In the genomic region with DNA sequence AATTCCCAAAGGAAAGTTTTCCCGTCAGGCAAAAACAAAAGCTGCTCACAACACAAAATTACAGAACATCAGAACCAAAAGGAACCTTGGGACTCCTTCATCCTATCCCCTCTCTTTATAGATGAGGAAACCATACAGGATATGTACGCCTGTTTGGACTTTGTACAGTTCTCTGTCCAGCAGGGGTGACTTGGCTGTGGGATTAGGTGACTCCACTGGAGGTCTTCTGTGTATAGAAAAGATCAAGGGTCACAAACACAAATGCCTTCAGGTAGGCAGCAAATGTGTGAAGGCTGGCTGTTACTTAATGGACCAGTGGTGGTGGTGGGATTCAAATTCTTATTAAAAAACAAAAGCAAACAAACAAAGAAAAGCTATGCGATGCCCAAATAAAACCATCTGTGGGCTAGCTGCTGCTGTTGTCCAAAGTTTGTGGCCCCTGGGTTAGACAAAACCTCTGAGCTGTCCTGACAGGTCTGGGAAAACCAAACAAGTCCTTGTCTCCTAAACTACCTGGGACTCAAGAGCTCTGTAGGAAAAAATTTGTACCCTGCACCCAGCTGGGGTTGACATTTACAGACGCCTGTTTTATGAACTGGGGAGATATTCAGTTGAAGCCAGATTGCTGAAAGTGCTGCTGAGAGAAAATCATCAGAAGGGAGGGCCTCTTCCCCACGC, we compare ENCODE assay signal across 12 cellular contexts. TPM values are rescaled to one million over a fixed set of nuclear protein-coding genes. Genes with fewer than 3 reads are reported as not detected.
DNase-seq lines count a peak whose midpoint lies in the region; ATAC-seq, FAIRE-seq and TF ChIP-seq lines count a peak whose summit lies in the region.
"Had no signal": no experiment of that assay in that cellular context is flagged by ENCODE, and none has a peak within 500 bp of the region (broad histone marks: within the 10 kb centered on the region; RNA-seq: fewer than 3 reads in every experiment).

No MANE protein-coding gene starts in this region.

- DNase-seq in CD8-positive, alpha-beta memory T cell, result no peak
- no peak for DNase-seq in nephron progenitor cell
- DNase-seq in AG08395 (ENCODE audit: low spot score), result no peak
- DNase-seq in HTR-8/SVneo (ENCODE audit: insufficient read length, low spot score), result no peak
- DNase-seq: adrenal gland; foreskin fibroblast; stimulated activated CD8-positive, alpha-beta memory T cell treated with anti-CD3 and anti-CD28 coated beads, Interleukin-4, amount 100 ng/mL, for 48 hours had no signal

- peaks cover 49 to 63% (median 63%) of the 10 kb centered on the region in 3 donors for H3K4me1 Mint-ChIP-seq in CD8-positive, alpha-beta memory T cell
- H3K4me1 Mint-ChIP-seq in IgD-negative memory B cell (peaks cover 35 to 57% (median 50%) of the 10 kb centered on the region in 3 donors), brain (peaks cover 58% of the 10 kb centered on the region), nephron progenitor cell (peaks cover 45% of the 10 kb centered on the region)

- H3K9me3 ChIP-seq in CD8-positive, alpha-beta memory T cell (ENCODE audit: low read length), result no peaks in the 10 kb centered on the region
- H3K9me3 ChIP-seq: adrenal gland had no signal

- peak overlapping the region in 5 of 8 donors; percentile 2 to 96 (median 85) for H3K27ac Mint-ChIP-seq in CD8-positive, alpha-beta memory T cell
- H3K27ac Mint-ChIP-seq in IgD-negative memory B cell (peak overlapping the region; percentile 30 to 99 (median 95)), brain (peak overlapping the region in 4 of 5 experiments; percentile 10 to 94 (median 90)), nephron progenitor cell (no peak overlapping the region)

- peaks cover 0 to 1% of the 10 kb centered on the region in 2 donors for H3K27me3 Mint-ChIP-seq in CD8-positive, alpha-beta memory T cell
- H3K27me3 Mint-ChIP-seq in IgD-negative memory B cell (no peaks in the 10 kb centered on the region), brain (peaks cover 6% of the 10 kb centered on the region), nephron progenitor cell (ENCODE audit: low read depth, poor library complexity) (peaks cover 14% of the 10 kb centered on the region)

- CTCF ChIA-PET in CD8-positive, alpha-beta memory T cell (lab: Charles Lee), result interaction anchor here (1.0 to 5.2 kb wide), 11 partner anchors 9 to 304 kb away, joined by 3 to 25 read pairs (median 8); a partner anchor contains a TSS

- H3K36me3 Mint-ChIP-seq in CD8-positive, alpha-beta memory T cell, result peaks cover 0 to 14% (median 0%) of the 10 kb centered on the region in 3 donors
- H3K36me3 Mint-ChIP-seq in IgD-negative memory B cell (peaks cover 13% of the 10 kb centered on the region), brain (peaks cover 4% of the 10 kb centered on the region), nephron progenitor cell (ENCODE audit: low read depth) (peaks cover 16% of the 10 kb centered on the region)

- H3K4me3 ChIP-seq in CD8-positive, alpha-beta memory T cell (ENCODE audit: low read length), result peak overlapping the region; percentile 65

- H3K4me1 ChIP-seq in CD8-positive, alpha-beta memory T cell (ENCODE audit: insufficient read depth, low read length), result peaks cover 61% of the 10 kb centered on the region

- no peaks in the 10 kb centered on the region for H3K27me3 ChIP-seq in CD8-positive, alpha-beta memory T cell (ENCODE audit: insufficient read depth, low read length, poor library complexity, severe bottlenecking)
- H3K27me3 ChIP-seq: adrenal gland had no signal

- no peaks in the 10 kb centered on the region for H3K36me3 ChIP-seq in CD8-positive, alpha-beta memory T cell (ENCODE audit: insufficient read depth, low read length)
- H3K36me3 ChIP-seq: adrenal gland had no signal

- H3K27ac ChIP-seq in CD8-positive, alpha-beta memory T cell (ENCODE audit: low read depth, low read length), result no peak overlapping the region

- H3K9me3 Mint-ChIP-seq in CD8-positive, alpha-beta memory T cell, result no peaks in the 10 kb centered on the region
- peaks cover 0 to 2% (median 0%) of the 10 kb centered on the region in 3 donors for H3K9me3 Mint-ChIP-seq in IgD-negative memory B cell
- H3K9me3 Mint-ChIP-seq in brain, result peaks cover 0 to 5% (median 0%) of the 10 kb centered on the region in 5 experiments
- peaks cover 8% of the 10 kb centered on the region for H3K9me3 Mint-ChIP-seq in nephron progenitor cell

- H3K4me3 Mint-ChIP-seq in CD8-positive, alpha-beta memory T cell, result peak overlapping the region; percentile 77 to 98 (median 97)
- H3K4me3 Mint-ChIP-seq in IgD-negative memory B cell (peak overlapping the region; percentile 96 to 98 (median 98)), brain (peak overlapping the region; percentile 96 to 100 (median 98)), nephron progenitor cell (peak overlapping the region; percentile 92)

- ATAC-seq in HG03457 (IDR thresholded peaks at IDR 0.05; ENCODE audit: unreplicated experiment) (no peak), HG03139 (IDR thresholded peaks at IDR 0.05; ENCODE audit: unreplicated experiment) (no peak)

- POLR2A ChIA-PET in CD8-positive, alpha-beta memory T cell (lab: Charles Lee), result interaction anchor here (0.5 to 3.6 kb wide), 4 partner anchors 10 to 75 kb away, joined by 3 to 51 read pairs (median 6); a partner anchor contains a TSS

- TF ChIP-seq CTCF in brain (conservative IDR thresholded peaks at IDR 0.05) (no peak), nephron progenitor cell (IDR thresholded peaks at IDR 0.05) (no peak)

- no peak for FAIRE-seq in HTR-8/SVneo (lab: Jason Lieb, UNC)
- FAIRE-seq: G401.6 had no signal

RNA-seq across cellular contexts. Expression of a gene that starts 1.3 kb away (rescaled TPM):
- total RNA-seq in CD8-positive, alpha-beta memory T cell, result 1 to 10 TPM; 7.2 to 7.4 TPM
- polyA plus RNA-seq in CD8-positive, alpha-beta memory T cell, result 24.7 TPM
- polyA plus RNA-seq in IgD-negative memory B cell, result 12.1 TPM
- 15.2 TPM for polyA plus RNA-seq in brain (ENCODE audit: insufficient read depth, low read depth, low replicate concordance)
